Comparison of ENCODE assay signal across 8 cellular contexts in genomic region chr17:67491009-67491677, GRCh38.
DNase-seq lines count a peak whose midpoint lies in the region; ATAC-seq and TF ChIP-seq lines count a peak whose summit lies in the region.

No MANE protein-coding gene starts in this region.

- H3K9me3 ChIP-seq in left lung = peaks cover 0 to 4% of the 10 kb centered on the region in 2 donors

- intact Hi-C loops in left lung (cut with DNase I) = no loop called here

- TF ChIP-seq CTCF in coronary artery (IDR thresholded peaks at IDR 0.05) = no peak
- TF ChIP-seq CTCF in left lung (IDR thresholded peaks at IDR 0.05) = no peak

- peaks cover 0 to 25% of the 10 kb centered on the region in 2 donors for H3K4me1 ChIP-seq in left lung

- H3K27ac ChIP-seq in coronary artery = peak overlapping the region in 1 of 2 donors; percentile 33
- H3K27ac ChIP-seq in left lung = no peak overlapping the region

- DNase-seq in Daoy (ENCODE audit: low read depth) = peak; percentile 96
- peak; percentile 80 for DNase-seq in NCI-H69 (lab: John Stamatoyannopoulos, UW)
- DNase-seq in coronary artery (ENCODE audit: low spot score) = peak; percentile 92
- DNase-seq in left lung = peak; percentile 73 to 89
- peak; percentile 73 for DNase-seq in superior temporal gyrus (ENCODE audit: extremely low spot score)

- ATAC-seq in left lung = peak; percentile 93
- ATAC-seq in HG02970 (IDR thresholded peaks at IDR 0.05; ENCODE audit: low FRiP score, unreplicated experiment) = no peak
- no peak for ATAC-seq in HG03342 (IDR thresholded peaks at IDR 0.05; ENCODE audit: unreplicated experiment)
- ATAC-seq in GM21381 (IDR thresholded peaks at IDR 0.05; ENCODE audit: unreplicated experiment) = no peak

- H3K27me3 ChIP-seq in left lung = no peaks in the 10 kb centered on the region

- H3K4me3 ChIP-seq in coronary artery = peak overlapping the region; percentile 54
- H3K4me3 ChIP-seq in left lung = no peak overlapping the region

- no peaks in the 10 kb centered on the region for H3K36me3 ChIP-seq in left lung
